In genomic region chr20:33262658-33263065, GRCh38 we compare ENCODE assay signal across 9 cellular contexts. TPM values are rescaled to one million over a fixed set of nuclear protein-coding genes. Genes with fewer than 3 reads are reported as not detected.
DNase-seq lines count a peak whose midpoint lies in the region; ATAC-seq and TF ChIP-seq lines count a peak whose summit lies in the region.
"Had no signal": no experiment of that assay in that cellular context is flagged by ENCODE, and none has a peak within 500 bp of the region (broad histone marks: within the 10 kb centered on the region; RNA-seq: fewer than 3 reads in every experiment).

No MANE protein-coding gene starts in this region.

- intact Hi-C loops in transverse colon (cut with DNase I; ENCODE audit: low total_unique reads): no loop called here

- H3K27ac Mint-ChIP-seq in activated T-helper 17 cell treated with anti-CD3 and anti-CD28 coated beads, Interleukin-2, amount 50 U/mL, for 72 hours: no peak overlapping the region
- no peak overlapping the region for H3K27ac Mint-ChIP-seq in naive thymus-derived CD8-positive, alpha-beta T cell
- no peak overlapping the region for H3K27ac Mint-ChIP-seq in T-cell

- peak; percentile 38 for ATAC-seq in activated T-helper 17 cell treated with anti-CD3 and anti-CD28 coated beads, Interleukin-2, amount 50 U/mL, for 72 hours (replicated peaks)
- ATAC-seq in naive thymus-derived CD8-positive, alpha-beta T cell: no peak
- ATAC-seq in T-cell (replicated peaks in 1 of 4): no peak

- H3K27me3 Mint-ChIP-seq in activated T-helper 17 cell treated with anti-CD3 and anti-CD28 coated beads, Interleukin-2, amount 50 U/mL, for 72 hours: peaks cover 29% of the 10 kb centered on the region
- H3K27me3 Mint-ChIP-seq in naive thymus-derived CD8-positive, alpha-beta T cell: peaks cover 11 to 52% (median 34%) of the 10 kb centered on the region in 5 donors
- H3K27me3 Mint-ChIP-seq in T-cell: peaks cover 16 to 36% of the 10 kb centered on the region in 2 donors

- TF ChIP-seq EP300 in transverse colon (IDR thresholded peaks at IDR 0.05; ENCODE audit: low read depth): no peak

- no CpG with 5 or more reads among the region's 5 CpGs for WGBS in iPS DF 6.9 (ENCODE audit: insufficient coverage, insufficient read length)
- 30 to 36% methylated on average over 3 to 5 of the region's 5 CpGs for WGBS in transverse colon (ENCODE audit: low coverage in 1 of 2), 2 donors

- no peak overlapping the region for H3K27ac ChIP-seq in AG04450 (ENCODE audit: low read depth, low read length)
- no peak overlapping the region for H3K27ac ChIP-seq in iPS DF 6.9 (ENCODE audit: low read length)
- no peak overlapping the region for H3K27ac ChIP-seq in transverse colon

- TF ChIP-seq POLR2A in transverse colon (IDR thresholded peaks at IDR 0.05): no peak

- H3K9me3 ChIP-seq in AG04450 (ENCODE audit: control insufficient read depth, insufficient read depth, low read length) (no peaks in the 10 kb centered on the region), iPS DF 6.9 (ENCODE audit: control insufficient read depth, insufficient read depth, low read length) (no peaks in the 10 kb centered on the region), transverse colon (no peaks in the 10 kb centered on the region)

- H3K4me3 ChIP-seq in AG04450 (ENCODE audit: low read depth, low read length): no peak overlapping the region
- no peak overlapping the region for H3K4me3 ChIP-seq in iPS DF 6.9 (ENCODE audit: low read length)
- H3K4me3 ChIP-seq in transverse colon: no peak overlapping the region

- in situ Hi-C loops in transverse colon (cut with MboI; ENCODE audit: low pct_ligation_motif_present in 1 of 4, low pct_unique_long_range_greater_than_20kb in 1 of 4, low sequenced_read_pairs in 3 of 4): no loop called here

- POLR2A ChIA-PET in AG04450 (lab: Yijun Ruan, JAX) (no interaction called here), GM10248 (lab: Yijun Ruan, JAX) (interaction anchor here (0.6 kb wide), 1 partner anchor 874 kb away, joined by 5 read pairs; no protein-coding TSS in a partner anchor), T-cell (lab: Charles Lee) (no interaction called here)
- POLR2A ChIA-PET in naive thymus-derived CD8-positive, alpha-beta T cell (lab: Charles Lee): no interaction called here

- no peaks in the 10 kb centered on the region for H3K4me1 Mint-ChIP-seq in activated T-helper 17 cell treated with anti-CD3 and anti-CD28 coated beads, Interleukin-2, amount 50 U/mL, for 72 hours
- peaks cover 0 to 7% (median 6%) of the 10 kb centered on the region in 4 donors for H3K4me1 Mint-ChIP-seq in naive thymus-derived CD8-positive, alpha-beta T cell
- H3K4me1 Mint-ChIP-seq in T-cell: peaks cover 0 to 1% (median 0%) of the 10 kb centered on the region in 3 donors

- H3K36me3 Mint-ChIP-seq in activated T-helper 17 cell treated with anti-CD3 and anti-CD28 coated beads, Interleukin-2, amount 50 U/mL, for 72 hours (ENCODE audit: low read depth): no peaks in the 10 kb centered on the region
- H3K36me3 Mint-ChIP-seq in naive thymus-derived CD8-positive, alpha-beta T cell: no peaks in the 10 kb centered on the region
- H3K36me3 Mint-ChIP-seq in T-cell: no peaks in the 10 kb centered on the region

- no peak overlapping the region for H3K4me3 Mint-ChIP-seq in activated T-helper 17 cell treated with anti-CD3 and anti-CD28 coated beads, Interleukin-2, amount 50 U/mL, for 72 hours
- no peak overlapping the region for H3K4me3 Mint-ChIP-seq in naive thymus-derived CD8-positive, alpha-beta T cell
- H3K4me3 Mint-ChIP-seq in T-cell: no peak overlapping the region

- no peaks in the 10 kb centered on the region for H3K9me3 Mint-ChIP-seq in activated T-helper 17 cell treated with anti-CD3 and anti-CD28 coated beads, Interleukin-2, amount 50 U/mL, for 72 hours
- no peaks in the 10 kb centered on the region for H3K9me3 Mint-ChIP-seq in naive thymus-derived CD8-positive, alpha-beta T cell
- H3K9me3 Mint-ChIP-seq in T-cell: no peaks in the 10 kb centered on the region

- H3K27me3 ChIP-seq in AG04450 (ENCODE audit: control insufficient read depth, insufficient read depth, low read length) (peaks cover 3% of the 10 kb centered on the region), iPS DF 6.9 (ENCODE audit: control insufficient read depth, insufficient read depth, low read length) (no peaks in the 10 kb centered on the region), transverse colon (peaks cover 10% of the 10 kb centered on the region)

- peak; percentile 72 for TF ChIP-seq CTCF in AG04450 (IDR thresholded peaks at IDR 0.05; ENCODE audit: low read depth, low read length)
- TF ChIP-seq CTCF in GM10248 (IDR thresholded peaks at IDR 0.05; ENCODE audit: control extremely low read depth, extremely low read depth, low read depth, missing control alignments): peak; percentile 6
- peak in 3 of 5 experiments; percentile 16 to 35 (median 20) for TF ChIP-seq CTCF in transverse colon (IDR thresholded peaks at IDR 0.05)

- no peaks in the 10 kb centered on the region for H3K36me3 ChIP-seq in iPS DF 6.9 (ENCODE audit: control insufficient read depth, insufficient read depth, low read length)
- no peaks in the 10 kb centered on the region for H3K36me3 ChIP-seq in transverse colon

- H3K4me1 ChIP-seq in iPS DF 6.9 (ENCODE audit: control insufficient read depth, insufficient read depth, low read length) (no peaks in the 10 kb centered on the region), transverse colon (no peaks in the 10 kb centered on the region)

- DNase-seq in AG04450 (ENCODE audit: low read depth, low spot score): peak; percentile 6
- no peak for DNase-seq in GM10248 (ENCODE audit: extremely low spot score)
- DNase-seq in NCI-H2227 treated with DMSO at 0.1 percent for 48 hours (lab: John Stamatoyannopoulos, UW): peak; percentile 28
- peak; percentile 52 for DNase-seq in iPS DF 6.9 (ENCODE audit: low read depth, low spot score)
- DNase-seq in transverse colon: no peak
- no peak for DNase-seq in naive thymus-derived CD8-positive, alpha-beta T cell
- no peak for DNase-seq in T-cell

- CTCF ChIA-PET in AG04450 (lab: Charles Lee) (interaction anchor here (0.6 to 1.8 kb wide), 6 partner anchors 9 to 728 kb away, joined by 3 to 5 read pairs (median 4); no protein-coding TSS in a partner anchor), GM10248 (lab: Yijun Ruan, JAX) (interaction anchor here (0.8 to 1.2 kb wide), 4 partner anchors 12 to 167 kb away, joined by 3 read pairs; no protein-coding TSS in a partner anchor), T-cell (lab: Charles Lee) (interaction anchor here in 1 of 2 donors (0.6 kb wide), 1 partner anchor 124 kb away, joined by 3 read pairs; no protein-coding TSS in a partner anchor)

RNA-seq across cellular contexts. Expression of gene BPIFB1, which starts 20.4 kb away (rescaled TPM):
- polyA plus RNA-seq in AG04450 (2011; rRNA removed): not detected in 2 replicates
- polyA minus RNA-seq in AG04450 (2011; rRNA and poly(A)+ RNA removed): not detected in 2 replicates
- not detected for total RNA-seq in activated T-helper 17 cell treated with anti-CD3 and anti-CD28 coated beads, Interleukin-2, amount 50 U/mL, for 72 hours
- not detected for total RNA-seq in transverse colon
- not detected for total RNA-seq in naive thymus-derived CD8-positive, alpha-beta T cell
- not detected for polyA plus RNA-seq in naive thymus-derived CD8-positive, alpha-beta T cell
- under 1 TPM in 2 of 5 donors, not detected in 3; 0.16 to 0.76 TPM for total RNA-seq in T-cell
- total RNA-seq: mononuclear cell had no signal

RNA-seq across cellular contexts. Expression of gene BPIFA1, which starts 26.9 kb away (rescaled TPM):
- not detected in 2 replicates for polyA plus RNA-seq in AG04450 (2011; rRNA removed)
- not detected in 2 replicates for polyA minus RNA-seq in AG04450 (2011; rRNA and poly(A)+ RNA removed)
- total RNA-seq in activated T-helper 17 cell treated with anti-CD3 and anti-CD28 coated beads, Interleukin-2, amount 50 U/mL, for 72 hours: not detected
- total RNA-seq in transverse colon (not detected), T-cell (not detected)
- total RNA-seq in naive thymus-derived CD8-positive, alpha-beta T cell: not detected
- not detected for polyA plus RNA-seq in naive thymus-derived CD8-positive, alpha-beta T cell
- total RNA-seq: mononuclear cell had no signal

RNA-seq across cellular contexts. Expression of gene BPIFA3, which starts 45.5 kb away (rescaled TPM):
- polyA plus RNA-seq in AG04450 (2011; rRNA removed): not detected in 2 replicates
- not detected in 2 replicates for polyA minus RNA-seq in AG04450 (2011; rRNA and poly(A)+ RNA removed)
- not detected for total RNA-seq in activated T-helper 17 cell treated with anti-CD3 and anti-CD28 coated beads, Interleukin-2, amount 50 U/mL, for 72 hours
- total RNA-seq in transverse colon (not detected), T-cell (not detected)
- not detected for total RNA-seq in naive thymus-derived CD8-positive, alpha-beta T cell
- polyA plus RNA-seq in naive thymus-derived CD8-positive, alpha-beta T cell: not detected
- total RNA-seq: mononuclear cell had no signal

Comparison
In these comparisons a context has a peak if more than half of its experiments do, and no peak if none do; other contexts are left out.
1. DNase-seq: peak in AG04450 (single experiment), NCI-H2227 treated with DMSO at 0.1 percent for 48 hours (single experiment) and iPS DF 6.9 (single experiment); none in GM10248 (single experiment), transverse colon (single experiment), naive thymus-derived CD8-positive, alpha-beta T cell (0 of 10) and T-cell (0 of 34).
2. CTCF ChIP-seq: peak in every context shown above with its lines; median percentile 72 in AG04450; 20 in transverse colon; 6 in GM10248.